ENCODE assay signal across 19 cellular contexts in the genomic region with DNA sequence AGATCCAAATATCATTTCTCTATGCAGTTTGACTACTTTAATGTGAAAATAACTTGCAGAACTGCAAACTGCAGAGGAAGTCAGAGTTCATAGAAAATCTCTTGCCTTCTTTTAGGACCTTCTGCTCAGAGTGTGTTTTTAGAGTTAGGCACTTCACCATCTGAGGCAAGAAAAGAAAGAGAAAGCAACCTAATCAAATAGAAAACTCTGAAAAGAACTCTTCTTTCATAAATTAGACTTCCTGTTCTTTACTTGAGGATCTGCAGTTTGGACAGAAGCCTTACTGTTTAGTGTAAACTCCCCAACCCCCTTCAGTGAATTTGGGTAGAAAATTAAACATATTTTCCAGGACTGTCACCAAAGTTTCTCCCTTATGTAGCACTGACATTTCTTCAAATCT.
DNase-seq lines count a peak whose midpoint lies in the region; ATAC-seq and TF ChIP-seq lines count a peak whose summit lies in the region.
"Had no signal": no experiment of that assay in that cellular context is flagged by ENCODE, and none has a peak within 500 bp of the region (broad histone marks: within the 10 kb centered on the region; RNA-seq: fewer than 3 reads in every experiment).

No MANE protein-coding gene starts in this region.

- no peaks in the 10 kb centered on the region for H3F3A ChIP-seq in neural progenitor cell (ENCODE audit: low read depth)

- H3K27ac Mint-ChIP-seq in neural progenitor cell = peak overlapping the region; percentile 26
- H3K27ac Mint-ChIP-seq: activated CD4-positive, alpha-beta memory T cell treated with anti-CD3 and anti-CD28 coated beads, Interleukin-2, amount 10 ng/mL, durations not matched to agents 7 days and 5 days; CD8-positive, alpha-beta T cell had no signal

- TF ChIP-seq POLR2A in breast epithelium (IDR thresholded peaks at IDR 0.05) (no peak), gastrocnemius medialis (IDR thresholded peaks at IDR 0.05) (no peak)

- H3K36me3 Mint-ChIP-seq in neural progenitor cell = no peaks in the 10 kb centered on the region
- H3K36me3 Mint-ChIP-seq: CD8-positive, alpha-beta T cell had no signal

- DNase-seq in OCI-M1 (lab: John Stamatoyannopoulos, UW) (peak; percentile 52), neural progenitor cell (ENCODE audit: low spot score) (no peak), breast epithelium (ENCODE audit: low spot score in 2 of 2) (no peak), GOT3 (lab: John Stamatoyannopoulos, UW) (no peak), gastrocnemius medialis (no peak)
- DNase-seq in activated effector memory CD4-positive, alpha-beta T cell treated with anti-CD3 and anti-CD28 coated beads, Interleukin-2, amount 50 U/mL, for 16 hours = no peak
- DNase-seq: activated CD4-positive, alpha-beta memory T cell treated with anti-CD3 and anti-CD28 coated beads, Interleukin-2, amount 10 ng/mL, durations not matched to agents 7 days and 5 days; CD8-positive, alpha-beta T cell; HCEC 1CT; KBM-7; MV-4-11; NCI-H774; Peyer's patch; SK-N-SH; stimulated activated CD4-positive, alpha-beta T cell treated with anti-CD3 and anti-CD28 coated beads, Interleukin-12 subunit alpha, Interleukin-12 subunit beta, amount 100 ng/mL, for 4 hours; T1000 had no signal

- ATAC-seq in GM19025 (IDR thresholded peaks at IDR 0.05; ENCODE audit: low read depth, unreplicated experiment) = peak; percentile 71
- ATAC-seq in GM21786 (IDR thresholded peaks at IDR 0.05; ENCODE audit: unreplicated experiment) = peak; percentile 85
- no peak for ATAC-seq in gastrocnemius medialis
- ATAC-seq: CD8-positive, alpha-beta T cell had no signal

- TF ChIP-seq CTCF in neural progenitor cell (IDR thresholded peaks at IDR 0.05) = no peak
- no peak for TF ChIP-seq CTCF in breast epithelium (IDR thresholded peaks at IDR 0.05)
- TF ChIP-seq CTCF in gastrocnemius medialis (IDR thresholded peaks at IDR 0.05 in 4 of 5, conservative IDR thresholded peaks at IDR 0.05 in 1 of 5) = no peak

- H3K9me3 Mint-ChIP-seq in neural progenitor cell = peaks cover 8% of the 10 kb centered on the region
- H3K9me3 Mint-ChIP-seq: activated CD4-positive, alpha-beta memory T cell treated with anti-CD3 and anti-CD28 coated beads, Interleukin-2, amount 10 ng/mL, durations not matched to agents 7 days and 5 days; CD8-positive, alpha-beta T cell had no signal

- H3K4me2 ChIP-seq in neural progenitor cell = no peak overlapping the region
- H3K4me2 ChIP-seq: SK-N-SH had no signal

- H3K27me3 Mint-ChIP-seq in neural progenitor cell (ENCODE audit: insufficient read depth, low read depth) = no peaks in the 10 kb centered on the region
- H3K27me3 Mint-ChIP-seq: activated CD4-positive, alpha-beta memory T cell treated with anti-CD3 and anti-CD28 coated beads, Interleukin-2, amount 10 ng/mL, durations not matched to agents 7 days and 5 days had no signal

- H3K4me3 ChIP-seq in neural progenitor cell (no peak overlapping the region), breast epithelium (no peak overlapping the region), gastrocnemius medialis (no peak overlapping the region)
- H3K4me3 ChIP-seq: coronary artery, Peyer's patch had no signal

- H3K79me2 ChIP-seq in neural progenitor cell (ENCODE audit: low read depth) = no peaks in the 10 kb centered on the region

- H3K4me3 Mint-ChIP-seq in neural progenitor cell = no peak overlapping the region
- H3K4me3 Mint-ChIP-seq: activated CD4-positive, alpha-beta memory T cell treated with anti-CD3 and anti-CD28 coated beads, Interleukin-2, amount 10 ng/mL, durations not matched to agents 7 days and 5 days; CD8-positive, alpha-beta T cell had no signal

- no peak overlapping the region for H2AFZ ChIP-seq in neural progenitor cell (replicated peaks)

- peaks cover 34% of the 10 kb centered on the region for H3K4me1 Mint-ChIP-seq in neural progenitor cell
- H3K4me1 Mint-ChIP-seq: activated CD4-positive, alpha-beta memory T cell treated with anti-CD3 and anti-CD28 coated beads, Interleukin-2, amount 10 ng/mL, durations not matched to agents 7 days and 5 days had no signal

- H3K4me1 ChIP-seq in neural progenitor cell = no peaks in the 10 kb centered on the region
- H3K4me1 ChIP-seq in breast epithelium = no peaks in the 10 kb centered on the region
- H3K4me1 ChIP-seq in gastrocnemius medialis = no peaks in the 10 kb centered on the region
- H3K4me1 ChIP-seq: Peyer's patch had no signal

- H3K36me3 ChIP-seq in neural progenitor cell = no peaks in the 10 kb centered on the region
- no peaks in the 10 kb centered on the region for H3K36me3 ChIP-seq in breast epithelium
- no peaks in the 10 kb centered on the region for H3K36me3 ChIP-seq in gastrocnemius medialis
- H3K36me3 ChIP-seq: Peyer's patch had no signal

- H3K27me3 ChIP-seq in neural progenitor cell (no peaks in the 10 kb centered on the region), breast epithelium (no peaks in the 10 kb centered on the region), gastrocnemius medialis (no peaks in the 10 kb centered on the region)
- H3K27me3 ChIP-seq: Peyer's patch had no signal

- intact Hi-C loops in breast epithelium (cut with DNase I; ENCODE audit: low total_unique reads) (no loop called here), gastrocnemius medialis (cut with DNase I; ENCODE audit: low total_unique reads) (no loop called here)

- H3K27ac ChIP-seq in neural progenitor cell = no peak overlapping the region
- no peak overlapping the region for H3K27ac ChIP-seq in breast epithelium
- no peak overlapping the region for H3K27ac ChIP-seq in gastrocnemius medialis
- H3K27ac ChIP-seq: coronary artery, Peyer's patch had no signal

- no peak overlapping the region for H3K9ac ChIP-seq in neural progenitor cell
- H3K9ac ChIP-seq: SK-N-SH had no signal

- in situ Hi-C loops in gastrocnemius medialis (cut with MboI; ENCODE audit: low sequenced_read_pairs in 4 of 4) = loop anchor here in 1 of 4 donors (25.0 kb wide), 1 partner anchor 725 kb away; no protein-coding TSS in a partner anchor

- no peaks in the 10 kb centered on the region for H3K9me3 ChIP-seq in neural progenitor cell (ENCODE audit: low read depth)
- H3K9me3 ChIP-seq in breast epithelium = no peaks in the 10 kb centered on the region
- H3K9me3 ChIP-seq in gastrocnemius medialis = no peaks in the 10 kb centered on the region
- H3K9me3 ChIP-seq: Peyer's patch, SK-N-SH had no signal

- no peaks in the 10 kb centered on the region for H4K20me1 ChIP-seq in neural progenitor cell (ENCODE audit: low read depth)

Comparison
In these comparisons a context has a peak if more than half of its experiments do, and no peak if none do; other contexts are left out.
1. ATAC-seq: peak in GM19025 (single experiment) and GM21786 (single experiment); none in gastrocnemius medialis (0 of 2).